Comparison of ENCODE assay signal across 12 cellular contexts in genomic region chr7:87878208-87878735, GRCh38. TPM values are rescaled to one million over a fixed set of nuclear protein-coding genes. Genes with fewer than 3 reads are reported as not detected.
DNase-seq lines count a peak whose midpoint lies in the region; ATAC-seq and TF ChIP-seq lines count a peak whose summit lies in the region.
"Had no signal": no experiment of that assay in that cellular context is flagged by ENCODE, and none has a peak within 500 bp of the region (broad histone marks: within the 10 kb centered on the region; RNA-seq: fewer than 3 reads in every experiment).

No MANE protein-coding gene starts in this region.

- H3K4me3 Mint-ChIP-seq in CD8-positive, alpha-beta T cell: peak overlapping the region; percentile 49
- peak overlapping the region; percentile 95 for H3K4me3 Mint-ChIP-seq in activated naive CD8-positive, alpha-beta T cell

- H3K4me1 ChIP-seq in CD8-positive, alpha-beta T cell (ENCODE audit: insufficient read depth, low read length): peaks cover 31% of the 10 kb centered on the region
- H3K4me1 ChIP-seq in HUES6 (ENCODE audit: control insufficient read depth, insufficient read depth, low read length): no peaks in the 10 kb centered on the region; the same call in 1 of the 2 replicates

- no peaks in the 10 kb centered on the region for H3K27me3 ChIP-seq in CD8-positive, alpha-beta T cell (ENCODE audit: insufficient read depth, low read length)
- H3K27me3 ChIP-seq in HUES6 (ENCODE audit: control insufficient read depth, insufficient read depth, low read length): no peaks in the 10 kb centered on the region
- H3K27me3 ChIP-seq: pancreas had no signal

- H3K9ac ChIP-seq in HUES6 (ENCODE audit: low read length): no peak overlapping the region

- no peak for DNase-seq in CD8-positive, alpha-beta T cell
- DNase-seq in kidney tubule cell (ENCODE audit: low spot score) (peak; percentile 2), GDM1 (lab: John Stamatoyannopoulos, UW) (no peak), caudate nucleus (lab: John Stamatoyannopoulos, UW) (no peak)
- DNase-seq in central memory CD4-positive, alpha-beta T cell: no peak
- DNase-seq: NCI-H1930; pancreas; stimulated activated naive B cell treated with anti-CD40 and anti-IgM and Interleukin-4, amounts not matched to agents 10 μg/mL and 1 μg/mL and 100 μg/mL, for 72 hours had no signal

- H3K27ac Mint-ChIP-seq in CD8-positive, alpha-beta T cell: no peak overlapping the region
- H3K27ac Mint-ChIP-seq in activated naive CD8-positive, alpha-beta T cell: no peak overlapping the region
- H3K27ac Mint-ChIP-seq: stimulated activated naive B cell treated with anti-CD40 and anti-IgM and Interleukin-4, amounts not matched to agents 10 μg/mL and 1 μg/mL and 100 μg/mL, for 72 hours had no signal

- H3K4me3 ChIP-seq in CD8-positive, alpha-beta T cell (ENCODE audit: low read depth, low read length): no peak overlapping the region
- H3K4me3 ChIP-seq in HUES6 (ENCODE audit: low read depth, low read length): peak overlapping the region; percentile 85

- POLR2A ChIA-PET in CD8-positive, alpha-beta T cell (lab: Charles Lee): no interaction called here

- peaks cover 55% of the 10 kb centered on the region for H3K4me1 Mint-ChIP-seq in CD8-positive, alpha-beta T cell (ENCODE audit: low read depth)
- H3K4me1 Mint-ChIP-seq in activated naive CD8-positive, alpha-beta T cell (ENCODE audit: low read depth): peaks cover 57% of the 10 kb centered on the region

- H3K9me3 ChIP-seq in CD8-positive, alpha-beta T cell (ENCODE audit: low read length): no peaks in the 10 kb centered on the region
- H3K9me3 ChIP-seq in HUES6 (ENCODE audit: control insufficient read depth, insufficient read depth, low read depth, low read length): no peaks in the 10 kb centered on the region
- H3K9me3 ChIP-seq: pancreas had no signal

- intact Hi-C loops in CD8-positive, alpha-beta T cell (cut with DNase I, micrococcal nuclease): loop anchor here (5.0 to 10.0 kb wide), 6 partner anchors 41 to 956 kb away; partner anchors contain the start of genes CROT (in 1 of the 2) and DMTF1 (in 1 of the 2)

- H3K9me3 Mint-ChIP-seq in CD8-positive, alpha-beta T cell: no peaks in the 10 kb centered on the region
- H3K9me3 Mint-ChIP-seq in activated naive CD8-positive, alpha-beta T cell (ENCODE audit: low read depth): no peaks in the 10 kb centered on the region
- H3K9me3 Mint-ChIP-seq: stimulated activated naive B cell treated with anti-CD40 and anti-IgM and Interleukin-4, amounts not matched to agents 10 μg/mL and 1 μg/mL and 100 μg/mL, for 72 hours had no signal

- TF ChIP-seq CTCF in CD8-positive, alpha-beta T cell (IDR thresholded peaks at IDR 0.05): no peak

- H3K36me3 ChIP-seq in CD8-positive, alpha-beta T cell (ENCODE audit: insufficient read depth, low read length): no peaks in the 10 kb centered on the region
- peaks cover 44% of the 10 kb centered on the region for H3K36me3 ChIP-seq in HUES6 (ENCODE audit: control insufficient read depth, insufficient read depth, low read length)
- H3K36me3 ChIP-seq: pancreas had no signal

- H3K27me3 Mint-ChIP-seq in CD8-positive, alpha-beta T cell (ENCODE audit: low read depth): no peaks in the 10 kb centered on the region
- H3K27me3 Mint-ChIP-seq in activated naive CD8-positive, alpha-beta T cell: no peaks in the 10 kb centered on the region
- H3K27me3 Mint-ChIP-seq: stimulated activated naive B cell treated with anti-CD40 and anti-IgM and Interleukin-4, amounts not matched to agents 10 μg/mL and 1 μg/mL and 100 μg/mL, for 72 hours had no signal

- H3K36me3 Mint-ChIP-seq in CD8-positive, alpha-beta T cell: peaks cover 37% of the 10 kb centered on the region
- H3K36me3 Mint-ChIP-seq in activated naive CD8-positive, alpha-beta T cell: peaks cover 16% of the 10 kb centered on the region

- H3K27ac ChIP-seq in CD8-positive, alpha-beta T cell (ENCODE audit: low read depth, low read length): no peak overlapping the region
- H3K27ac ChIP-seq in HUES6 (ENCODE audit: low read depth, low read length) (no peak overlapping the region), caudate nucleus (ENCODE audit: low read depth, low read length) (no peak overlapping the region)
- H3K27ac ChIP-seq: epithelial cell of prostate, pancreas had no signal

- no peak for ATAC-seq in CD8-positive, alpha-beta T cell
- no peak for ATAC-seq in GM21515 (IDR thresholded peaks at IDR 0.05; ENCODE audit: unreplicated experiment)
- ATAC-seq: pancreas; stimulated activated naive B cell treated with anti-CD40 and anti-IgM and Interleukin-4, amounts not matched to agents 10 μg/mL and 1 μg/mL and 100 μg/mL, for 72 hours had no signal

- CTCF ChIA-PET in CD8-positive, alpha-beta T cell (lab: Charles Lee): interaction anchor here (1.2 kb wide), 1 partner anchor 56 kb away, joined by 3 read pairs; the partner anchor contains the start of gene ADAM22

RNA-seq across cellular contexts. Expression of gene DBF4, which starts 2.0 kb away (rescaled TPM):
- total RNA-seq in CD8-positive, alpha-beta T cell: 10 to 100 TPM; 75.6 to 81.6 TPM

RNA-seq across cellular contexts. Expression of gene SLC25A40, which starts 2.1 kb away (rescaled TPM):
- total RNA-seq in CD8-positive, alpha-beta T cell: 1 to 10 TPM; 6.2 to 6.9 TPM

RNA-seq across cellular contexts. Expression of gene ADAM22, which starts 55.8 kb away (rescaled TPM):
- total RNA-seq in CD8-positive, alpha-beta T cell: 1 to 10 TPM; 1.1 to 1.7 TPM
